In the genomic region with DNA sequence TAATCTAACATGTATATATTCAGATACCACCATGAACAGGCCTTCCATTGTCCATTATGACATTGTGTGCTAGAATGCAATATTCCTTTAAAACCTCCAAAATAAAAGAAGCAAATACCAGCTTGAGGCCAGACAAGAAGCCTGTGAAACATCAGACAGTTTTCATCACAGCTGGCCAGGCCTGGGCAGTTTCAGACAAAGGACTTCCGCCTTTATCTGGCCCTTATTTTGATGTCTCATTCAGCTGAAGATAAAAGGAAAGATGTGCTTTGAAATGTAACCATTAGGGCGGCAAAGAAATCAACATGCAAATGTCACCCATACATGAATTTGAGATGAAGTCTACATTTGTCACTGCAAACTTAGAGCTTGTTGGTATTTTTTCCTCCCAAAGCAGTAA, we compare ENCODE assay signal across 14 cellular contexts.
DNase-seq lines count a peak whose midpoint lies in the region; ATAC-seq and TF ChIP-seq lines count a peak whose summit lies in the region.
"Had no signal": no experiment of that assay in that cellular context is flagged by ENCODE, and none has a peak within 500 bp of the region (broad histone marks: within the 10 kb centered on the region; RNA-seq: fewer than 3 reads in every experiment).

No MANE protein-coding gene starts in this region.

- H3K27ac ChIP-seq in ACC112 (ENCODE audit: low read depth, low read length), result peak overlapping the region; percentile 94
- H3K27ac ChIP-seq: ascending aorta, Peyer's patch had no signal

- H3K4me1 ChIP-seq in ACC112 (ENCODE audit: control insufficient read depth, insufficient read depth, low read length, unreplicated experiment), result peaks cover 12% of the 10 kb centered on the region
- H3K4me1 ChIP-seq: ascending aorta, Peyer's patch had no signal

- no peaks in the 10 kb centered on the region for H3K36me3 ChIP-seq in ACC112 (ENCODE audit: insufficient read depth, low read length)
- H3K36me3 ChIP-seq: ascending aorta, Peyer's patch had no signal

- H3K4me3 ChIP-seq in ACC112 (ENCODE audit: low read depth, low read length), result no peak overlapping the region
- H3K4me3 ChIP-seq: ascending aorta, Peyer's patch had no signal

- no peak for TF ChIP-seq CTCF in HFFc6 (IDR thresholded peaks at IDR 0.05)

- H3K27me3 Mint-ChIP-seq in HFFc6 (ENCODE audit: insufficient read depth), result no peaks in the 10 kb centered on the region
- H3K27me3 Mint-ChIP-seq: B cell, progenitor cell of endocrine pancreas had no signal

- H3K9me3 Mint-ChIP-seq in HFFc6, result peaks cover 28% of the 10 kb centered on the region

- no peak for DNase-seq in HFFc6
- DNase-seq in astrocyte of the hippocampus (ENCODE audit: low read depth, low spot score), result peak; percentile 60
- DNase-seq in islet precursor cell, result peak; percentile 85
- no peak for DNase-seq in GDM1 (lab: John Stamatoyannopoulos, UW)
- no peak for DNase-seq in NCI-H774 (lab: John Stamatoyannopoulos, UW)
- DNase-seq: NCI-H1694 treated with DMSO at 0.1 percent for 48 hours, Peyer's patch had no signal

- H2AFZ ChIP-seq in ACC112 (ENCODE audit: low read length, unreplicated experiment), result no peak overlapping the region

- H3K4me1 Mint-ChIP-seq in HFFc6 (ENCODE audit: low read depth), result peaks cover 20% of the 10 kb centered on the region
- H3K4me1 Mint-ChIP-seq: B cell had no signal

- no peaks in the 10 kb centered on the region for H3K27me3 ChIP-seq in ACC112 (ENCODE audit: insufficient read depth, low read length)
- H3K27me3 ChIP-seq: ascending aorta, Peyer's patch had no signal

- H3K36me3 Mint-ChIP-seq in HFFc6 (ENCODE audit: low read depth), result peaks cover 6% of the 10 kb centered on the region

- ATAC-seq in HG03521 (IDR thresholded peaks at IDR 0.05; ENCODE audit: unreplicated experiment) (no peak), HG03045 (IDR thresholded peaks at IDR 0.05; ENCODE audit: unreplicated experiment) (no peak)
- ATAC-seq: left lobe of liver had no signal

- H3K27ac Mint-ChIP-seq in HFFc6, result peak overlapping the region; percentile 61
- H3K27ac Mint-ChIP-seq: B cell, progenitor cell of endocrine pancreas had no signal

- no peak overlapping the region for H3K4me3 Mint-ChIP-seq in HFFc6
- H3K4me3 Mint-ChIP-seq: B cell had no signal

- no peaks in the 10 kb centered on the region for H3K79me2 ChIP-seq in ACC112 (ENCODE audit: control insufficient read depth, insufficient read depth, low read length, unreplicated experiment)

Comparison
In these comparisons a context has a peak if more than half of its experiments do, and no peak if none do; other contexts are left out.
1. DNase-seq: peak in astrocyte of the hippocampus (single experiment) and islet precursor cell (single experiment); none in HFFc6 (single experiment), GDM1 (single experiment) and NCI-H774 (single experiment).